In the genomic region with DNA sequence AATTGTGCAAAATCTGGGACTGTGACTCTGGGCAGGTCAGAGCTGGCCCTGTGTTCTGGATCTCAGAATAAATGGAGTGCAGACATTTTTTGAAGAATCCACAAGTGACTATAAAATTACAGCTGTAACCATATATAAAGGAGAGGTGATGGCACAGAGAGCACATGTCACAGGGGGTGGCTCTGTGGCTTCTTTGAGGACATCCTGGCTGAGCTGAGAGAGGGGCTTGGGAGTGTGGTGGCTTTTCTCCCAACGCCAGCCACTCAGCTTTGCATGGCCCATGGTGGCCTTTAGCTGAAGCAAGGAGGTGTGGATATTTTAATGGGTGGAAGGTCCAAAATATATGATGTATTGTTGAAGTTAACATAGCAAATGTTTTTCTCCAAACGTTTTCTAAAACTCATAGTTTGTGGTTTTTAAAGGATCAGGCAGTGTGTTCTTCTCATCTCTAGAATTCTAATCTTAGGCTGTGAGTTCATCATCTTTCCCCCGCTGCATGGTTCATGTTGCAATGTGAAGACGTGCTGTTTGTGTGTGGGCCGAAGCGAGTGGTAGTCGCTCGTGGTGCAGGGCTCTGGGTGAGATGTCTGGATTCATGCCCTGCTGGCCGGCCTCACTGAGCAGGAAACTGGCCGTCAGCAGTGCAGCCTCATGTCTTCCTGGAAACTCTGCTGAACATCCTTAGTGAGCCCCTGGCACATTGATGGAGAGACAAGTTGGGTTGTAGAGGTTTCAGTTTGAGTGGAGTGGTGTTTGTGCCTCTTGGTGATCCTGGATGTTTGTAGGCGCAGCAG, we compare ENCODE assay signal across 13 cellular contexts.
DNase-seq lines count a peak whose midpoint lies in the region; ATAC-seq and TF ChIP-seq lines count a peak whose summit lies in the region.
"Had no signal": no experiment of that assay in that cellular context is flagged by ENCODE, and none has a peak within 500 bp of the region (broad histone marks: within the 10 kb centered on the region; RNA-seq: fewer than 3 reads in every experiment).

No MANE protein-coding gene starts in this region.

- H2AFZ ChIP-seq in osteoblast (ENCODE audit: low read length), result peak overlapping the region; percentile 37

- no peak overlapping the region for H3K4me3 Mint-ChIP-seq in T-helper 17 cell
- H3K4me3 Mint-ChIP-seq: activated naive CD4-positive, alpha-beta T cell treated with anti-CD3 and anti-CD28 coated beads for 36 hours; stimulated activated naive CD8-positive, alpha-beta T cell treated with anti-CD3 and anti-CD28 coated beads, Interleukin-15, amount 100 ng/mL, for 72 hours; T-cell had no signal

- ATAC-seq in T-helper 17 cell (no peak), HG03432 (IDR thresholded peaks at IDR 0.05; ENCODE audit: unreplicated experiment) (no peak)
- ATAC-seq: stimulated activated naive CD8-positive, alpha-beta T cell treated with anti-CD3 and anti-CD28 coated beads, Interleukin-15, amount 100 ng/mL, for 72 hours; T-cell had no signal

- H3K4me1 ChIP-seq in osteoblast (ENCODE audit: insufficient read depth, low read length) (peaks cover 13% of the 10 kb centered on the region), SJCRH30 (no peaks in the 10 kb centered on the region)

- H3K79me2 ChIP-seq in osteoblast (ENCODE audit: insufficient read depth, low read length), result no peaks in the 10 kb centered on the region

- peak; percentile 56 for DNase-seq in AG10803 (ENCODE audit: low read depth)
- no peak for DNase-seq in T-helper 17 cell
- peak; percentile 4 for DNase-seq in fibroblast of the conjunctiva (ENCODE audit: low read depth)
- peak; percentile 94 for DNase-seq in osteoblast (ENCODE audit: insufficient read length, low spot score, missing footprints)
- DNase-seq in NCI-H2227 (lab: John Stamatoyannopoulos, UW; ENCODE audit: unreplicated experiment), result no peak
- no peak for DNase-seq in NCI-H1417 treated with DMSO at 0.1 percent for 48 hours (lab: John Stamatoyannopoulos, UW)
- no peak for DNase-seq in SJCRH30
- DNase-seq: activated naive CD4-positive, alpha-beta T cell treated with anti-CD3 and anti-CD28 coated beads for 36 hours; stimulated activated CD4-positive, alpha-beta T cell treated with anti-CD3 and anti-CD28 coated beads, Interleukin-2, amount 100 ng/mL, for 24 hours; stimulated activated naive CD8-positive, alpha-beta T cell treated with anti-CD3 and anti-CD28 coated beads, Interleukin-15, amount 100 ng/mL, for 72 hours; T-cell had no signal

- H3K9me3 ChIP-seq in T-helper 17 cell (ENCODE audit: control insufficient read depth, low read length, poor library complexity, severe bottlenecking), result no peaks in the 10 kb centered on the region
- H3K9me3 ChIP-seq in osteoblast (ENCODE audit: low read depth, low read length), result no peaks in the 10 kb centered on the region
- H3K9me3 ChIP-seq in SJCRH30 (replicated peaks), result no peaks in the 10 kb centered on the region

- no peak for TF ChIP-seq CTCF in AG10803 (conservative IDR thresholded peaks at IDR 0.05; ENCODE audit: low read length)
- no peak for TF ChIP-seq CTCF in osteoblast (IDR thresholded peaks at IDR 0.05; ENCODE audit: extremely low read depth, low read depth, low read length)

- H3K36me3 ChIP-seq in osteoblast (ENCODE audit: insufficient read depth, low read length) (peaks cover 24% of the 10 kb centered on the region), SJCRH30 (no peaks in the 10 kb centered on the region)

- H3K4me1 Mint-ChIP-seq in T-helper 17 cell, result peaks cover 11% of the 10 kb centered on the region
- H3K4me1 Mint-ChIP-seq: stimulated activated naive CD8-positive, alpha-beta T cell treated with anti-CD3 and anti-CD28 coated beads, Interleukin-15, amount 100 ng/mL, for 72 hours; T-cell had no signal

- no peaks in the 10 kb centered on the region for H3K27me3 Mint-ChIP-seq in T-helper 17 cell
- H3K27me3 Mint-ChIP-seq: stimulated activated naive CD8-positive, alpha-beta T cell treated with anti-CD3 and anti-CD28 coated beads, Interleukin-15, amount 100 ng/mL, for 72 hours; T-cell had no signal

- peak overlapping the region; percentile 43 for H3K27ac Mint-ChIP-seq in T-helper 17 cell
- H3K27ac Mint-ChIP-seq: activated naive CD4-positive, alpha-beta T cell treated with anti-CD3 and anti-CD28 coated beads for 36 hours; stimulated activated naive CD8-positive, alpha-beta T cell treated with anti-CD3 and anti-CD28 coated beads, Interleukin-15, amount 100 ng/mL, for 72 hours; T-cell had no signal

- H3K4me3 ChIP-seq in AG10803 (ENCODE audit: low read length), result no peak overlapping the region
- peak overlapping the region; percentile 22 for H3K4me3 ChIP-seq in osteoblast (ENCODE audit: insufficient read depth, low read length)
- no peak overlapping the region for H3K4me3 ChIP-seq in SJCRH30

- H3K27ac ChIP-seq in osteoblast (ENCODE audit: low read depth, low read length) (peak overlapping the region; percentile 77), SJCRH30 (no peak overlapping the region)
- H3K27ac ChIP-seq: C4-2B had no signal

- H3K27me3 ChIP-seq in osteoblast (ENCODE audit: insufficient read depth, low read length) (no peaks in the 10 kb centered on the region), SJCRH30 (no peaks in the 10 kb centered on the region)

- peak overlapping the region; percentile 66 for H3K4me2 ChIP-seq in osteoblast (ENCODE audit: insufficient read depth, low read length)

- no peaks in the 10 kb centered on the region for H4K20me1 ChIP-seq in osteoblast (ENCODE audit: insufficient read depth, low read length)

- H3K36me3 Mint-ChIP-seq in T-helper 17 cell (ENCODE audit: low read depth), result peaks cover 12% of the 10 kb centered on the region

Comparison
In these comparisons a context has a peak if more than half of its experiments do, and no peak if none do; other contexts are left out.
1. DNase-seq: peak in AG10803 (single experiment), fibroblast of the conjunctiva (single experiment) and osteoblast (single experiment); none in T-helper 17 cell (0 of 3), NCI-H2227 (single experiment), NCI-H1417 treated with DMSO at 0.1 percent for 48 hours (single experiment) and SJCRH30 (0 of 2).